Comparison of ENCODE assay signal across 24 cellular contexts in genomic region chr2:188798159-188798558, GRCh38.
DNase-seq lines count a peak whose midpoint lies in the region; TF ChIP-seq lines count a peak whose summit lies in the region.
"Had no signal": no experiment of that assay in that cellular context is flagged by ENCODE, and none has a peak within 500 bp of the region (broad histone marks: within the 10 kb centered on the region; RNA-seq: fewer than 3 reads in every experiment).

No MANE protein-coding gene starts in this region.

- H3K4me3 Mint-ChIP-seq in osteocyte (ENCODE audit: unreplicated experiment) (no peak overlapping the region), mesothelial cell of epicardium (no peak overlapping the region)
- H3K4me3 Mint-ChIP-seq: activated CD4-positive, alpha-beta memory T cell treated with anti-CD3 and anti-CD28 coated beads, Interleukin-2, amount 10 ng/mL, durations not matched to agents 7 days and 5 days; IgD-negative memory B cell had no signal

- DNase-seq in DMS153 (lab: John Stamatoyannopoulos, UW) (peak; percentile 35), DMS153 treated with DMSO at 0.1 percent for 48 hours (lab: John Stamatoyannopoulos, UW; ENCODE audit: unreplicated experiment) (no peak), SK-MEL-5 (ENCODE audit: low read depth, low spot score) (peak; percentile 29), fibroblast of mammary gland (ENCODE audit: low read depth) (peak; percentile 93), osteocyte (ENCODE audit: extremely low spot score, unreplicated experiment) (no peak), mesothelial cell of epicardium (ENCODE audit: low spot score in 2 of 2, unreplicated experiment in 2 of 2) (no peak), MV-4-11 (lab: John Stamatoyannopoulos, UW) (no peak), C1 segment of cervical spinal cord (lab: John Stamatoyannopoulos, UW) (no peak)
- DNase-seq: activated CD4-positive, alpha-beta memory T cell treated with anti-CD3 and anti-CD28 coated beads, Interleukin-2, amount 10 ng/mL, durations not matched to agents 7 days and 5 days; activated CD4-positive, CD25-positive, alpha-beta regulatory T cell; activated naive CD4-positive, alpha-beta T cell; activated T-cell treated with anti-CD3 and anti-CD28 coated beads, Interleukin-2, amount 50 U/mL, for 1 hour; Calu3; effector memory CD4-positive, alpha-beta T cell; foreskin keratinocyte; kidney; MM.1S; NCI-H82; occipital lobe; SIG-M5; substantia nigra had no signal

- H3K36me3 Mint-ChIP-seq in osteocyte (ENCODE audit: unreplicated experiment) (peaks cover 3% of the 10 kb centered on the region), mesothelial cell of epicardium (peaks cover 17% of the 10 kb centered on the region)
- H3K36me3 Mint-ChIP-seq: IgD-negative memory B cell had no signal

- H3K27me3 Mint-ChIP-seq in osteocyte (ENCODE audit: unreplicated experiment) (no peaks in the 10 kb centered on the region), mesothelial cell of epicardium (ENCODE audit: low read depth) (no peaks in the 10 kb centered on the region)
- H3K27me3 Mint-ChIP-seq: activated CD4-positive, alpha-beta memory T cell treated with anti-CD3 and anti-CD28 coated beads, Interleukin-2, amount 10 ng/mL, durations not matched to agents 7 days and 5 days; IgD-negative memory B cell had no signal

- H3K27ac Mint-ChIP-seq in osteocyte (ENCODE audit: unreplicated experiment) (peak overlapping the region; percentile 14), mesothelial cell of epicardium (no peak overlapping the region)
- H3K27ac Mint-ChIP-seq: activated CD4-positive, alpha-beta memory T cell treated with anti-CD3 and anti-CD28 coated beads, Interleukin-2, amount 10 ng/mL, durations not matched to agents 7 days and 5 days; IgD-negative memory B cell had no signal

- in situ Hi-C loops in SK-MEL-5 (cut with HindIII; ENCODE audit: low pct_unique_long_range_greater_than_20kb, low sequenced_read_pairs): no loop called here

- H3K4me3 ChIP-seq in fibroblast of mammary gland (ENCODE audit: control insufficient read depth, low read depth, low read length): no peak overlapping the region
- H3K4me3 ChIP-seq: GM12878, lung had no signal

- TF ChIP-seq CTCF in fibroblast of mammary gland (conservative IDR thresholded peaks at IDR 0.05; ENCODE audit: control insufficient read depth, insufficient read depth, low read depth, low read length) (no peak), osteocyte (IDR thresholded peaks at IDR 0.05) (no peak), mesothelial cell of epicardium (IDR thresholded peaks at IDR 0.05; ENCODE audit: unreplicated experiment) (no peak)

- H3K9me3 Mint-ChIP-seq in osteocyte (ENCODE audit: unreplicated experiment): peaks cover 10% of the 10 kb centered on the region
- H3K9me3 Mint-ChIP-seq in mesothelial cell of epicardium: peaks cover 27% of the 10 kb centered on the region

- peaks cover 15% of the 10 kb centered on the region for H3K4me1 Mint-ChIP-seq in osteocyte (ENCODE audit: unreplicated experiment)
- peaks cover 18% of the 10 kb centered on the region for H3K4me1 Mint-ChIP-seq in mesothelial cell of epicardium
- H3K4me1 Mint-ChIP-seq: activated CD4-positive, alpha-beta memory T cell treated with anti-CD3 and anti-CD28 coated beads, Interleukin-2, amount 10 ng/mL, durations not matched to agents 7 days and 5 days had no signal

Comparison
In these comparisons a context has a peak if more than half of its experiments do, and no peak if none do; other contexts are left out.
1. DNase-seq: peak in DMS153 (single experiment), SK-MEL-5 (single experiment) and fibroblast of mammary gland (single experiment); none in DMS153 treated with DMSO at 0.1 percent for 48 hours (single experiment), osteocyte (single experiment), mesothelial cell of epicardium (0 of 2), MV-4-11 (single experiment) and C1 segment of cervical spinal cord (0 of 14).